Comparison of ENCODE assay signal across 13 cellular contexts in genomic region chr22:39312410-39312809, GRCh38. TPM values are rescaled to one million over a fixed set of nuclear protein-coding genes. Genes with fewer than 3 reads are reported as not detected.
DNase-seq lines count a peak whose midpoint lies in the region; ATAC-seq, FAIRE-seq and TF ChIP-seq lines count a peak whose summit lies in the region.
"Had no signal": no experiment of that assay in that cellular context is flagged by ENCODE, and none has a peak within 500 bp of the region (broad histone marks: within the 10 kb centered on the region; RNA-seq: fewer than 3 reads in every experiment).

No MANE protein-coding gene starts in this region.

- WGBS in gastroesophageal sphincter (ENCODE audit: low coverage in 1 of 2), 2 donors, result 56 to 73% methylated on average over 2 to 4 of the region's 5 CpGs

- in situ Hi-C loops in GM18951 (cut with MboI; ENCODE audit: low sequenced_read_pairs, unreplicated experiment), result loop anchor here (25.0 kb wide), 1 partner anchor 300 kb away; the partner anchor contains the start of genes APOBEC3C and APOBEC3D

- FAIRE-seq in keratinocyte (lab: Jason Lieb, UNC), result no peak

- TF ChIP-seq POLR2A in GM18951 (IDR thresholded peaks at IDR 0.05; ENCODE audit: extremely low read depth, insufficient read depth, insufficient read length), result peak; percentile 5
- no peak for TF ChIP-seq POLR2A in gastroesophageal sphincter (IDR thresholded peaks at IDR 0.05)

- no peak overlapping the region for H3K4me2 ChIP-seq in keratinocyte (ENCODE audit: control insufficient read depth, extremely low read depth, insufficient read depth, low read depth, low read length)
- H3K4me2 ChIP-seq: SK-N-SH had no signal

- H3K4me1 ChIP-seq in keratinocyte (ENCODE audit: control insufficient read depth, extremely low read depth, insufficient read depth, low read length) (peaks cover 77% of the 10 kb centered on the region), gastroesophageal sphincter (peaks cover 0 to 69% (median 33%) of the 10 kb centered on the region in 3 donors)

- no peak for DNase-seq in activated T-cell treated with anti-CD3 and anti-CD28 coated beads, Interleukin-2, amount 50 U/mL, for 4 hours
- DNase-seq in activated T-cell treated with anti-CD3 and anti-CD28 coated beads for 4 hours, result no peak
- DNase-seq in T-helper 17 cell, result no peak
- DNase-seq in keratinocyte (ENCODE audit: low read depth, low spot score), result peak; percentile 19
- no peak for DNase-seq in putamen (ENCODE audit: low spot score)
- DNase-seq in Right ventricle myocardium inferior (ENCODE audit: missing footprints), result no peak
- DNase-seq: effector memory CD4-positive, alpha-beta T cell; NCI-H2029; SK-N-SH had no signal

- H3K36me3 ChIP-seq in keratinocyte (ENCODE audit: control insufficient read depth in 2 of 2, extremely low read depth in 1 of 2, insufficient read depth in 2 of 2, low read length in 2 of 2) (peaks cover 51 to 67% of the 10 kb centered on the region in 2 experiments), gastroesophageal sphincter (peaks cover 3 to 63% of the 10 kb centered on the region in 2 donors)

- H3K27ac ChIP-seq in keratinocyte (ENCODE audit: control insufficient read depth, insufficient read depth, low read length) (peak overlapping the region; percentile 34), gastroesophageal sphincter (no peak overlapping the region)
- H3K27ac ChIP-seq: gastrocnemius medialis had no signal

- H3K36me3 Mint-ChIP-seq in activated T-cell treated with anti-CD3 and anti-CD28 coated beads, Interleukin-2, amount 50 U/mL, for 4 hours (ENCODE audit: insufficient read depth), result peaks cover 51% of the 10 kb centered on the region
- H3K36me3 Mint-ChIP-seq in T-helper 17 cell (ENCODE audit: low read depth), result peaks cover 3% of the 10 kb centered on the region

- no peak overlapping the region for H3K4me3 ChIP-seq in keratinocyte (ENCODE audit: control insufficient read depth in 2 of 3, extremely low read depth in 1 of 3, insufficient read depth in 2 of 3, low read depth in 1 of 3, low read length in 3 of 3)
- H3K4me3 ChIP-seq in gastroesophageal sphincter, result no peak overlapping the region
- H3K4me3 ChIP-seq: gastrocnemius medialis, mucosa of descending colon had no signal

- H3K9me1 ChIP-seq in keratinocyte (ENCODE audit: control insufficient read depth, extremely low read depth, insufficient read depth, low read length), result peaks cover 4% of the 10 kb centered on the region

- dilution Hi-C loops in keratinocyte (cut with MboI; ENCODE audit: extremely low pct_ligation_motif_present, low sequenced_read_pairs), result no loop called here

- no peaks in the 10 kb centered on the region for H3K9me3 Mint-ChIP-seq in activated T-cell treated with anti-CD3 and anti-CD28 coated beads, Interleukin-2, amount 50 U/mL, for 4 hours

- peak overlapping the region; percentile 78 for H3K27ac Mint-ChIP-seq in T-helper 17 cell

- H4K20me1 ChIP-seq in keratinocyte (ENCODE audit: control insufficient read depth, extremely low read depth, insufficient read depth, low read length), result peaks cover 60% of the 10 kb centered on the region

- no peak for TF ChIP-seq EP300 in gastroesophageal sphincter (IDR thresholded peaks at IDR 0.05)

- H3K4me3 Mint-ChIP-seq in activated T-cell treated with anti-CD3 and anti-CD28 coated beads, Interleukin-2, amount 50 U/mL, for 4 hours, result peak overlapping the region; percentile 35
- no peak overlapping the region for H3K4me3 Mint-ChIP-seq in T-helper 17 cell

- no peak overlapping the region for H3K9ac ChIP-seq in keratinocyte (ENCODE audit: control insufficient read depth, extremely low read depth, insufficient read depth, low read length)
- H3K9ac ChIP-seq: SK-N-SH had no signal

- H3K27me3 ChIP-seq in keratinocyte (ENCODE audit: control insufficient read depth, extremely low read depth, insufficient read depth, low read length) (no peaks in the 10 kb centered on the region), gastroesophageal sphincter (no peaks in the 10 kb centered on the region)
- H3K27me3 ChIP-seq: gastrocnemius medialis had no signal

- intact Hi-C loops in Right ventricle myocardium inferior (cut with DNase I), result no loop called here

- no peak overlapping the region for H2AFZ ChIP-seq in keratinocyte (ENCODE audit: control insufficient read depth, low read length)

- TF ChIP-seq CTCF in keratinocyte (optimal IDR thresholded peaks at IDR 0.05 in 1 of 3, IDR thresholded peaks at IDR 0.05 in 1 of 3, conservative IDR thresholded peaks at IDR 0.05 in 1 of 3; ENCODE audit: extremely low read depth in 1 of 3, insufficient read depth in 2 of 3, low read length in 3 of 3) (no peak), gastroesophageal sphincter (IDR thresholded peaks at IDR 0.05) (no peak)

- ATAC-seq in activated T-cell treated with anti-CD3 and anti-CD28 coated beads, Interleukin-2, amount 50 U/mL, for 4 hours, result no peak
- ATAC-seq in T-helper 17 cell (no peak), gastroesophageal sphincter (no peak), Right ventricle myocardium inferior (no peak)
- ATAC-seq: gastrocnemius medialis, mucosa of descending colon had no signal

- H3K27me3 Mint-ChIP-seq in activated T-cell treated with anti-CD3 and anti-CD28 coated beads, Interleukin-2, amount 50 U/mL, for 4 hours (ENCODE audit: low read depth), result no peaks in the 10 kb centered on the region
- H3K27me3 Mint-ChIP-seq in T-helper 17 cell, result no peaks in the 10 kb centered on the region

- H3K4me1 Mint-ChIP-seq in activated T-cell treated with anti-CD3 and anti-CD28 coated beads, Interleukin-2, amount 50 U/mL, for 4 hours (ENCODE audit: low read depth), result peaks cover 54% of the 10 kb centered on the region
- H3K4me1 Mint-ChIP-seq in T-helper 17 cell, result peaks cover 36% of the 10 kb centered on the region

- H3K79me2 ChIP-seq in keratinocyte (ENCODE audit: control insufficient read depth, insufficient read depth, low read length), result peaks cover 44% of the 10 kb centered on the region

- H3K9me3 ChIP-seq in T-helper 17 cell (ENCODE audit: control insufficient read depth, low read length, poor library complexity, severe bottlenecking) (no peaks in the 10 kb centered on the region), keratinocyte (ENCODE audit: control insufficient read depth, low read depth, low read length) (no peaks in the 10 kb centered on the region), gastroesophageal sphincter (no peaks in the 10 kb centered on the region)
- H3K9me3 ChIP-seq: gastrocnemius medialis, mucosa of descending colon, SK-N-SH had no signal

RNA-seq across cellular contexts. Expression of gene RPL3, which starts 7.0 kb away (rescaled TPM):
- 1,000 to 10,000 TPM; 2,811 to 2,835 (median 2,816) TPM for total RNA-seq in activated T-cell treated with anti-CD3 and anti-CD28 coated beads, Interleukin-2, amount 50 U/mL, for 4 hours
- total RNA-seq in T-helper 17 cell (1,000 to 10,000 TPM; 3,215 to 3,260 TPM), gastroesophageal sphincter (1,000 to 10,000 TPM; 1,539 to 2,425 (median 1,793) TPM), Right ventricle myocardium inferior (355 TPM)
- 2,424 to 2,611 TPM (median 2,538 TPM) in 3 replicates for polyA plus RNA-seq in keratinocyte
- polyA plus RNA-seq in keratinocyte (2011; ENCODE audit: low read depth), result 2,618 TPM
- 2,037 and 2,979 TPM in 2 replicates for polyA plus RNA-seq in keratinocyte (2011; cell fraction: cytosol; rRNA removed)
- 1,267 and 1,276 TPM in 2 replicates for polyA plus RNA-seq in keratinocyte (2011; cell fraction: nucleus; rRNA removed)
- polyA plus RNA-seq in keratinocyte (2012; ENCODE audit: low replicate concordance), result 2,146 and 2,726 TPM in 2 replicates
- 1,617 to 1,755 TPM (median 1,669 TPM) in 3 replicates for polyA minus RNA-seq in keratinocyte
- polyA minus RNA-seq in keratinocyte (2011; cell fraction: cytosol; rRNA and poly(A)+ RNA removed), result 2,002 TPM
- polyA minus RNA-seq in keratinocyte (2011; cell fraction: nucleus; rRNA and poly(A)+ RNA removed), result 534 and 588 TPM in 2 replicates

RNA-seq across cellular contexts. Expression of gene SYNGR1, which starts 37.4 kb away (rescaled TPM):
- 1 to 10 TPM in 2 of 3 donors, under 1 TPM in 1; 0.43 to 1.4 (median 1.2) TPM for total RNA-seq in activated T-cell treated with anti-CD3 and anti-CD28 coated beads, Interleukin-2, amount 50 U/mL, for 4 hours
- 1 to 10 TPM in 1 of 2 donors, under 1 TPM in 1; 0.47 to 1.1 TPM for total RNA-seq in T-helper 17 cell
- polyA plus RNA-seq in keratinocyte, result 0.63 to 1.4 TPM (median 0.76 TPM) in 3 replicates
- polyA plus RNA-seq in keratinocyte (2011; ENCODE audit: low read depth), result 0.67 TPM
- 1.2 and 2.7 TPM in 2 replicates for polyA plus RNA-seq in keratinocyte (2011; cell fraction: cytosol; rRNA removed)
- polyA plus RNA-seq in keratinocyte (2011; cell fraction: nucleus; rRNA removed), result 1.5 and 2.7 TPM in 2 replicates
- polyA plus RNA-seq in keratinocyte (2012; ENCODE audit: low replicate concordance), result 0.78 and 2.2 TPM in 2 replicates
- polyA minus RNA-seq in keratinocyte, result 0.54 to 1.9 TPM (median 0.56 TPM) in 3 replicates
- polyA minus RNA-seq in keratinocyte (2011; cell fraction: cytosol; rRNA and poly(A)+ RNA removed), result 1.5 TPM
- polyA minus RNA-seq in keratinocyte (2011; cell fraction: nucleus; rRNA and poly(A)+ RNA removed), result 0.62 and 1.3 TPM in 2 replicates
- total RNA-seq in gastroesophageal sphincter, result 10 to 100 TPM; 13.3 to 34.2 (median 20.1) TPM
- total RNA-seq in Right ventricle myocardium inferior, result 40.5 TPM

Comparison
In these comparisons a context has a peak if more than half of its experiments do, and no peak if none do; other contexts are left out.
1. RNA of gene SYNGR1, which starts 37.4 kb away (total RNA-seq): 40.5 TPM in Right ventricle myocardium inferior (single experiment) and 13.3 to 34.2 TPM in gastroesophageal sphincter; 0.43 to 1.4 TPM in activated T-cell treated with anti-CD3 and anti-CD28 coated beads, Interleukin-2, amount 50 U/mL, for 4 hours and 0.47 to 1.1 TPM in T-helper 17 cell; every median in the first group is over 4 times any median in the second.